9 cellular contexts compared by ENCODE assay signal in genomic region chr6:7691675-7692452, GRCh38. TPM values are rescaled to one million over a fixed set of nuclear protein-coding genes. Genes with fewer than 3 reads are reported as not detected.
DNase-seq lines count a peak whose midpoint lies in the region; TF ChIP-seq lines count a peak whose summit lies in the region.
"Had no signal": no experiment of that assay in that cellular context is flagged by ENCODE, and none has a peak within 500 bp of the region (broad histone marks: within the 10 kb centered on the region; RNA-seq: fewer than 3 reads in every experiment).

No MANE protein-coding gene starts in this region.

- 81 to 83% (median 82%) methylated on average over 21 of the region's 21 CpGs for WGBS in ovary, 3 donors

- TF ChIP-seq EP300 in ovary (IDR thresholded peaks at IDR 0.05): no peak

- H3K27me3 ChIP-seq in uterus (no peaks in the 10 kb centered on the region), ovary (no peaks in the 10 kb centered on the region)

- H3K4me3 Mint-ChIP-seq in Calu3 (ENCODE audit: low read depth, unreplicated experiment): peak overlapping the region; percentile 30
- H3K4me3 Mint-ChIP-seq in nephron progenitor cell: no peak overlapping the region

- H3K9me3 Mint-ChIP-seq in Calu3 (ENCODE audit: low read depth, unreplicated experiment) (no peaks in the 10 kb centered on the region), nephron progenitor cell (peaks cover 7% of the 10 kb centered on the region)

- H3K36me3 Mint-ChIP-seq in Calu3 (ENCODE audit: insufficient read depth, unreplicated experiment) (no peaks in the 10 kb centered on the region), nephron progenitor cell (ENCODE audit: low read depth) (no peaks in the 10 kb centered on the region)

- TF ChIP-seq POLR2A in uterus (IDR thresholded peaks at IDR 0.05): no peak
- TF ChIP-seq POLR2A in ovary (IDR thresholded peaks at IDR 0.05): no peak

- no TSS peak for BruUV-seq in Calu3 (replicated peaks; lab: Mats Ljungman, UMichigan)

- peak overlapping the region; percentile 41 for H3K4me3 ChIP-seq in choroid plexus epithelial cell (ENCODE audit: low read depth, low read length)
- H3K4me3 ChIP-seq in uterus: no peak overlapping the region
- H3K4me3 ChIP-seq in ovary: no peak overlapping the region

- H3K36me3 ChIP-seq in uterus: no peaks in the 10 kb centered on the region
- H3K36me3 ChIP-seq in ovary: no peaks in the 10 kb centered on the region

- no peaks in the 10 kb centered on the region for H3K4me1 ChIP-seq in uterus
- H3K4me1 ChIP-seq in ovary (ENCODE audit: insufficient read depth): no peaks in the 10 kb centered on the region

- H3K27ac Mint-ChIP-seq in Calu3 (ENCODE audit: unreplicated experiment) (peak overlapping the region; percentile 66), nephron progenitor cell (peak overlapping the region; percentile 71)

- intact Hi-C loops in Calu3 (cut with micrococcal nuclease; ENCODE audit: unreplicated experiment) (no loop called here), uterus (cut with DNase I; ENCODE audit: low total_unique reads) (no loop called here), ovary (cut with DNase I) (no loop called here)

- H3K27ac ChIP-seq in uterus: no peak overlapping the region
- H3K27ac ChIP-seq in ovary: no peak overlapping the region

- TF ChIP-seq CTCF in Calu3 (IDR thresholded peaks at IDR 0.05; ENCODE audit: unreplicated experiment) (no peak), choroid plexus epithelial cell (conservative IDR thresholded peaks at IDR 0.05; ENCODE audit: low read depth, low read length) (no peak), nephron progenitor cell (IDR thresholded peaks at IDR 0.05) (no peak), uterus (IDR thresholded peaks at IDR 0.05) (no peak), ovary (IDR thresholded peaks at IDR 0.05) (no peak)

- H3K9me3 ChIP-seq in uterus (no peaks in the 10 kb centered on the region), ovary (no peaks in the 10 kb centered on the region)

- H3K27me3 Mint-ChIP-seq in Calu3 (ENCODE audit: unreplicated experiment): no peaks in the 10 kb centered on the region
- H3K27me3 Mint-ChIP-seq in nephron progenitor cell (ENCODE audit: low read depth, poor library complexity): no peaks in the 10 kb centered on the region

- DNase-seq in Calu3 (peak; percentile 29), LoVo (ENCODE audit: low spot score) (peak; percentile 89), choroid plexus epithelial cell (ENCODE audit: low read depth) (peak; percentile 53), nephron progenitor cell (no peak), uterus (no peak), ovary (no peak), NCI-H1694 (lab: John Stamatoyannopoulos, UW) (no peak), NCI-H2171 (lab: John Stamatoyannopoulos, UW) (no peak)
- DNase-seq: substantia nigra had no signal

- H3K4me1 Mint-ChIP-seq in Calu3 (ENCODE audit: low read depth, unreplicated experiment) (peaks cover 10% of the 10 kb centered on the region), nephron progenitor cell (peaks cover 25% of the 10 kb centered on the region)

- CTCF ChIA-PET in Calu3 (lab: Charles Lee): no interaction called here

RNA-seq across cellular contexts. Expression of gene BMP6, which starts 34.0 kb away (rescaled TPM):
- 0.17 and 0.27 TPM in 2 replicates for total RNA-seq in Calu3 (2022)
- 1 to 10 TPM; 2.2 to 8.5 (median 4.4) TPM for total RNA-seq in uterus
- 10 to 100 TPM in 2 of 7 donors, 1 to 10 TPM in 5; 3.4 to 15.9 (median 6.7) TPM for total RNA-seq in ovary
- 10 to 100 TPM; 24.9 to 28.1 TPM for polyA plus RNA-seq in ovary

Comparison
In these comparisons a context has a peak if more than half of its experiments do, and no peak if none do; other contexts are left out.
1. DNase-seq: peak in Calu3 (single experiment), LoVo (single experiment) and choroid plexus epithelial cell (single experiment); none in nephron progenitor cell (single experiment), uterus (0 of 2), ovary (0 of 5), NCI-H1694 (single experiment) and NCI-H2171 (single experiment).